In genomic region chr6:145865595-145865994, GRCh38 we compare ENCODE assay signal across 11 cellular contexts. TPM values are rescaled to one million over a fixed set of nuclear protein-coding genes. Genes with fewer than 3 reads are reported as not detected.
A peak's percentile ranks its signal among the peaks of the same experiment; 100 is the strongest.
DNase-seq lines count a peak whose midpoint lies in the region; ATAC-seq and TF ChIP-seq lines count a peak whose summit lies in the region.
"Had no signal": no experiment of that assay in that cellular context is flagged by ENCODE, and none has a peak within 500 bp of the region (broad histone marks: within the 10 kb centered on the region; RNA-seq: fewer than 3 reads in every experiment).

No MANE protein-coding gene starts in this region.

- peaks cover 11% of the 10 kb centered on the region for H3K9me3 Mint-ChIP-seq in activated T-cell treated with anti-CD3 and anti-CD28 coated beads, Interleukin-2, amount 50 U/mL, for 24 hours
- H3K9me3 Mint-ChIP-seq in IgD-negative memory B cell: peaks cover 0 to 6% (median 1%) of the 10 kb centered on the region in 3 donors
- H3K9me3 Mint-ChIP-seq in stimulated activated memory B cell treated with anti-CD40 and anti-IgM and Interleukin-4, amounts not matched to agents 10 μg/mL and 1 μg/mL and 100 μg/mL, for 72 hours: peaks cover 6% of the 10 kb centered on the region

- no peak for TF ChIP-seq POLR2A in suprapubic skin (IDR thresholded peaks at IDR 0.05)

- H3K4me3 Mint-ChIP-seq in activated T-cell treated with anti-CD3 and anti-CD28 coated beads, Interleukin-2, amount 50 U/mL, for 24 hours: no peak overlapping the region
- H3K4me3 Mint-ChIP-seq in IgD-negative memory B cell: peak overlapping the region; percentile 21 to 65 (median 42)
- no peak overlapping the region for H3K4me3 Mint-ChIP-seq in stimulated activated memory B cell treated with anti-CD40 and anti-IgM and Interleukin-4, amounts not matched to agents 10 μg/mL and 1 μg/mL and 100 μg/mL, for 72 hours

- TF ChIP-seq CTCF in suprapubic skin (IDR thresholded peaks at IDR 0.05): no peak

- no peak for DNase-seq in activated T-cell treated with anti-CD3 and anti-CD28 coated beads, Interleukin-2, amount 50 U/mL, for 24 hours
- no peak for DNase-seq in activated T-cell treated with anti-CD3 and anti-CD28 coated beads, Interleukin-2, amount 50 U/mL, for 1 hour
- DNase-seq in suprapubic skin (ENCODE audit: low spot score in 2 of 2) (no peak), glomerular visceral epithelial cell (ENCODE audit: extremely low spot score) (no peak), NCI-H446 (lab: John Stamatoyannopoulos, UW) (no peak)
- DNase-seq: SW 1271, thyroid gland had no signal

- peak overlapping the region; percentile 72 for H3K27ac Mint-ChIP-seq in activated T-cell treated with anti-CD3 and anti-CD28 coated beads, Interleukin-2, amount 50 U/mL, for 24 hours
- peak overlapping the region; percentile 67 to 95 (median 92) for H3K27ac Mint-ChIP-seq in IgD-negative memory B cell
- peak overlapping the region; percentile 75 for H3K27ac Mint-ChIP-seq in stimulated activated memory B cell treated with anti-CD40 and anti-IgM and Interleukin-4, amounts not matched to agents 10 μg/mL and 1 μg/mL and 100 μg/mL, for 72 hours

- WGBS in suprapubic skin: 92% methylated on average over 2 of the region's 2 CpGs

- TF ChIP-seq EP300 in suprapubic skin (IDR thresholded peaks at IDR 0.05): no peak

- no peak overlapping the region for H3K4me3 ChIP-seq in suprapubic skin
- H3K4me3 ChIP-seq: breast epithelium, thyroid gland had no signal

- peaks cover 18% of the 10 kb centered on the region for H3K36me3 Mint-ChIP-seq in activated T-cell treated with anti-CD3 and anti-CD28 coated beads, Interleukin-2, amount 50 U/mL, for 24 hours (ENCODE audit: low read depth)
- H3K36me3 Mint-ChIP-seq in IgD-negative memory B cell: no peaks in the 10 kb centered on the region
- peaks cover 12% of the 10 kb centered on the region for H3K36me3 Mint-ChIP-seq in stimulated activated memory B cell treated with anti-CD40 and anti-IgM and Interleukin-4, amounts not matched to agents 10 μg/mL and 1 μg/mL and 100 μg/mL, for 72 hours

- H3K36me3 ChIP-seq in suprapubic skin: no peaks in the 10 kb centered on the region
- H3K36me3 ChIP-seq: breast epithelium, thyroid gland had no signal

- peaks cover 32% of the 10 kb centered on the region for H3K4me1 Mint-ChIP-seq in activated T-cell treated with anti-CD3 and anti-CD28 coated beads, Interleukin-2, amount 50 U/mL, for 24 hours (ENCODE audit: low read depth)
- peaks cover 40 to 52% (median 50%) of the 10 kb centered on the region in 3 donors for H3K4me1 Mint-ChIP-seq in IgD-negative memory B cell
- peaks cover 51% of the 10 kb centered on the region for H3K4me1 Mint-ChIP-seq in stimulated activated memory B cell treated with anti-CD40 and anti-IgM and Interleukin-4, amounts not matched to agents 10 μg/mL and 1 μg/mL and 100 μg/mL, for 72 hours

- H3K27me3 ChIP-seq in suprapubic skin: no peaks in the 10 kb centered on the region
- H3K27me3 ChIP-seq: breast epithelium, thyroid gland had no signal

- no peaks in the 10 kb centered on the region for H3K4me1 ChIP-seq in suprapubic skin
- H3K4me1 ChIP-seq: breast epithelium, thyroid gland had no signal

- peaks cover 5% of the 10 kb centered on the region for H3K9me3 ChIP-seq in suprapubic skin
- H3K9me3 ChIP-seq: thyroid gland had no signal

- H3K27ac ChIP-seq in suprapubic skin: no peak overlapping the region
- H3K27ac ChIP-seq: breast epithelium, thyroid gland had no signal

- no peaks in the 10 kb centered on the region for H3K27me3 Mint-ChIP-seq in activated T-cell treated with anti-CD3 and anti-CD28 coated beads, Interleukin-2, amount 50 U/mL, for 24 hours
- no peaks in the 10 kb centered on the region for H3K27me3 Mint-ChIP-seq in IgD-negative memory B cell
- H3K27me3 Mint-ChIP-seq in stimulated activated memory B cell treated with anti-CD40 and anti-IgM and Interleukin-4, amounts not matched to agents 10 μg/mL and 1 μg/mL and 100 μg/mL, for 72 hours: no peaks in the 10 kb centered on the region

- ATAC-seq in HG02610 (IDR thresholded peaks at IDR 0.05; ENCODE audit: unreplicated experiment): peak; percentile 14
- peak; percentile 56 for ATAC-seq in stimulated activated memory B cell treated with anti-CD40 and anti-IgM and Interleukin-4, amounts not matched to agents 10 μg/mL and 1 μg/mL and 100 μg/mL, for 72 hours

RNA-seq across cellular contexts. Expression of gene FBXO30, which starts 51.0 kb away (rescaled TPM):
- polyA plus RNA-seq in IgD-negative memory B cell: 0.73 TPM
- 1 to 10 TPM; 3.6 to 5.6 (median 5.3) TPM for total RNA-seq in suprapubic skin

Comparison
In these comparisons a context has a peak if more than half of its experiments do, and no peak if none do; other contexts are left out.
1. H3K4me3 Mint-ChIP-seq: peak in IgD-negative memory B cell (4 of 4); none in activated T-cell treated with anti-CD3 and anti-CD28 coated beads, Interleukin-2, amount 50 U/mL, for 24 hours (single experiment) and stimulated activated memory B cell treated with anti-CD40 and anti-IgM and Interleukin-4, amounts not matched to agents 10 μg/mL and 1 μg/mL and 100 μg/mL, for 72 hours (single experiment).
2. Peak in every context shown above with its lines, with median percentiles within 50 percentile points of each other: H3K27ac Mint-ChIP-seq.